Comparison of ENCODE assay signal across 24 cellular contexts in the genomic region with DNA sequence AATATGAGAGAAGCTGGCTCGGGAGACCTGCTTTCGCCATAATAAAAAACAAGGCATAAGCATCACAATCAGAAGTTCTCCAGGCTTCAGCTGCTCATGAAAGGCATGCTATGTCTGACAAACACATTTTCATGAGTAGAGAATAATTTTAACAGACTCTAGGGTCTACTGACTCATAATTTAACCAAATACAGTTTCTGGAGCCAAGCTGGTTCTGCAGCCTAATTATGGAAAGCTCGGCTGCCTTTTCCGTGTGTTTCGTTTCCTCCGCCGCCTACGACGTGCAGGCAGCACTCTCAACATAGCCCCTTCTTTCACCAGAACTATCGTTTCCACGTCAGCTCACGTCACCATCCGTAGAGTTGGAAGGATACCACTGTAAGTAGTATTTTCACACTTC. TPM values are rescaled to one million over a fixed set of nuclear protein-coding genes. Genes with fewer than 3 reads are reported as not detected.
"Had no signal": no experiment of that assay in that cellular context is flagged by ENCODE, and none has a peak within 500 bp of the region (broad histone marks: within the 10 kb centered on the region; RNA-seq: fewer than 3 reads in every experiment).

No MANE protein-coding gene starts in this region.

- H3K4me2 ChIP-seq: neural progenitor cell had no signal

- H3K4me3 ChIP-seq: heart right ventricle, left lung, lower lobe of right lung, neural progenitor cell, thoracic aorta, upper lobe of right lung had no signal

- H3K4me1 ChIP-seq: foreskin keratinocyte had no signal

- H2AFZ ChIP-seq: neural progenitor cell had no signal

- H3K9me3 ChIP-seq: heart right ventricle, left lung, lower lobe of right lung, thoracic aorta, upper lobe of right lung had no signal

- H3K27ac ChIP-seq: brain microvascular endothelial cell, foreskin keratinocyte, heart right ventricle, left lung, lower lobe of right lung, neural progenitor cell, thoracic aorta, upper lobe of right lung had no signal

- H3K36me3 ChIP-seq: brain microvascular endothelial cell, heart right ventricle, left lung, lower lobe of right lung, neural progenitor cell, thoracic aorta, upper lobe of right lung had no signal

- DNase-seq: activated CD4-positive, alpha-beta T cell treated with anti-CD3 and anti-CD28 coated beads for 36 hours; activated CD4-positive, alpha-beta T cell treated with anti-CD3 and anti-CD28 coated beads, Interleukin-2, amount 50 U/mL, for 4 hours; activated CD4-positive, CD25-positive, alpha-beta regulatory T cell; activated CD8-positive, alpha-beta memory T cell treated with anti-CD3 and anti-CD28 coated beads for 24 hours; activated gamma-delta T cell; activated naive CD4-positive, alpha-beta T cell treated with anti-CD3 and anti-CD28 coated beads, Interleukin-2, amount 10 ng/mL, durations not matched to agents 7 days and 5 days; activated naive CD8-positive, alpha-beta T cell treated with anti-CD3 and anti-CD28 coated beads, Interleukin-2, amount 10 ng/mL, durations not matched to agents 7 days and 5 days; brain microvascular endothelial cell; cortex of kidney; effector memory CD8-positive, alpha-beta T cell; erythroblast; foreskin keratinocyte; heart right ventricle; mesenchymal stem cell; natural killer cell; stimulated activated CD4-positive, alpha-beta T cell treated with anti-CD3 and anti-CD28 coated beads, Interleukin-4, amount 100 ng/mL, for 1 hour; stimulated activated naive CD8-positive, alpha-beta T cell treated with anti-CD3 and anti-CD28 coated beads, Interleukin-15, Interleukin-2, amounts not matched to agents 100 U/mL and 50 U/mL, for 24 hours; T-helper 1 cell had no signal

- H3K9ac ChIP-seq: neural progenitor cell had no signal

- ATAC-seq: activated CD4-positive, alpha-beta T cell treated with anti-CD3 and anti-CD28 coated beads for 36 hours; effector memory CD8-positive, alpha-beta T cell; foreskin keratinocyte; heart right ventricle; left lung; lower lobe of right lung; natural killer cell; right cardiac atrium; stimulated activated naive CD8-positive, alpha-beta T cell treated with anti-CD3 and anti-CD28 coated beads, Interleukin-15, Interleukin-2, amounts not matched to agents 100 U/mL and 50 U/mL, for 24 hours; upper lobe of right lung had no signal

RNA-seq across cellular contexts. Expression of a gene that starts 5.7 kb away (rescaled TPM):
- total RNA-seq: foreskin keratinocyte had no signal
